In the genomic region with DNA sequence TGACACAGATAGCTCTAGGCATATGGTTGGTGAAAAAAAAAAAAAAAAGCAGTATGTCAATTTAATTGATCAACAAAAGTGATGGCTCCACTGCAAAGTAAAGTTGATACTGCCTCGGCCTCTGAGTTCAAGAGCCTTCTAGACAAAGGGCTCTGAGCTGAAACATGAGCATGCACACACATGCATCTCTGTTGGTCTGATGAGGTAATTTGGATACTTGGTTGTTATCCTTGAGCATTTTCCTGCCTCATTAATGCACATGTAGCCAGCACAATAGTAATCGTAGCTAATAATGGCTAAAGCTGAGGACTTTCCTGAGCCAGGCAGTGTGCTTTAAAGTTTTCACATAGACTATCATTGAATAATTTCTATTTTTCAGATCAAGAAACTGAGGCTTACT, we compare ENCODE assay signal across 18 cellular contexts. TPM values are rescaled to one million over a fixed set of nuclear protein-coding genes. Genes with fewer than 3 reads are reported as not detected.
DNase-seq lines count a peak whose midpoint lies in the region; FAIRE-seq and TF ChIP-seq lines count a peak whose summit lies in the region.
"Had no signal": no experiment of that assay in that cellular context is flagged by ENCODE, and none has a peak within 500 bp of the region (broad histone marks: within the 10 kb centered on the region; RNA-seq: fewer than 3 reads in every experiment).

No MANE protein-coding gene starts in this region.

- no peaks in the 10 kb centered on the region for H3K9me1 ChIP-seq in keratinocyte (ENCODE audit: control insufficient read depth, extremely low read depth, insufficient read depth, low read length)

- H3K4me3 ChIP-seq in keratinocyte (ENCODE audit: control insufficient read depth in 2 of 3, extremely low read depth in 1 of 3, insufficient read depth in 2 of 3, low read depth in 1 of 3, low read length in 3 of 3) = no peak overlapping the region
- H3K4me3 ChIP-seq: GM23338 had no signal

- FAIRE-seq in GM12892 (lab: Jason Lieb, UNC) (peak; percentile 54), keratinocyte (lab: Jason Lieb, UNC) (peak; percentile 43)
- FAIRE-seq: A204.1, G401.6, GM12891 had no signal

- H3K9ac ChIP-seq in keratinocyte (ENCODE audit: control insufficient read depth, extremely low read depth, insufficient read depth, low read length) = no peak overlapping the region

- H3K4me2 ChIP-seq in keratinocyte (ENCODE audit: control insufficient read depth, extremely low read depth, insufficient read depth, low read depth, low read length) = no peak overlapping the region
- H3K4me2 ChIP-seq: GM23338 had no signal

- no peaks in the 10 kb centered on the region for H3K27me3 ChIP-seq in keratinocyte (ENCODE audit: control insufficient read depth, extremely low read depth, insufficient read depth, low read length)

- H3K4me1 Mint-ChIP-seq in type B pancreatic cell (ENCODE audit: unreplicated experiment) = peaks cover 24% of the 10 kb centered on the region

- no peak for TF ChIP-seq POLR2A in GM12892 (IDR thresholded peaks at IDR 0.05; ENCODE audit: low read depth, low read length)

- no peak overlapping the region for H3K4me3 Mint-ChIP-seq in type B pancreatic cell
- H3K4me3 Mint-ChIP-seq: B cell; CD4-positive, alpha-beta T cell; GM23338 had no signal

- no peaks in the 10 kb centered on the region for H3K9me3 Mint-ChIP-seq in type B pancreatic cell
- H3K9me3 Mint-ChIP-seq: CD4-positive, alpha-beta T cell; GM23338 had no signal

- H4K20me1 ChIP-seq in keratinocyte (ENCODE audit: control insufficient read depth, extremely low read depth, insufficient read depth, low read length) = no peaks in the 10 kb centered on the region

- no peaks in the 10 kb centered on the region for H3K79me2 ChIP-seq in keratinocyte (ENCODE audit: control insufficient read depth, insufficient read depth, low read length)

- dilution Hi-C loops in keratinocyte (cut with MboI; ENCODE audit: extremely low pct_ligation_motif_present, low sequenced_read_pairs) = no loop called here

- no peaks in the 10 kb centered on the region for H3K27me3 Mint-ChIP-seq in type B pancreatic cell
- H3K27me3 Mint-ChIP-seq: CD4-positive, alpha-beta T cell had no signal

- H3K9me3 ChIP-seq in keratinocyte (ENCODE audit: control insufficient read depth, low read depth, low read length) = no peaks in the 10 kb centered on the region

- H2AFZ ChIP-seq in keratinocyte (ENCODE audit: control insufficient read depth, low read length) = peak overlapping the region; percentile 16
- H2AFZ ChIP-seq: GM23338 had no signal

- H3K36me3 ChIP-seq in keratinocyte (ENCODE audit: control insufficient read depth in 2 of 2, extremely low read depth in 1 of 2, insufficient read depth in 2 of 2, low read length in 2 of 2) = no peaks in the 10 kb centered on the region

- H3K4me1 ChIP-seq in keratinocyte (ENCODE audit: control insufficient read depth, extremely low read depth, insufficient read depth, low read length) = peaks cover 9% of the 10 kb centered on the region

- TF ChIP-seq CTCF in keratinocyte (optimal IDR thresholded peaks at IDR 0.05 in 1 of 3, IDR thresholded peaks at IDR 0.05 in 1 of 3, conservative IDR thresholded peaks at IDR 0.05 in 1 of 3; ENCODE audit: extremely low read depth in 1 of 3, insufficient read depth in 2 of 3, low read length in 3 of 3) = no peak
- TF ChIP-seq CTCF in type B pancreatic cell (conservative IDR thresholded peaks at IDR 0.05) = no peak

- H3K36me3 Mint-ChIP-seq in type B pancreatic cell = no peaks in the 10 kb centered on the region

- H3K27ac Mint-ChIP-seq in type B pancreatic cell = peak overlapping the region; percentile 24
- H3K27ac Mint-ChIP-seq: B cell; CD4-positive, alpha-beta T cell; GM23338 had no signal

- DNase-seq in GM12892 (ENCODE audit: insufficient read length) (no peak), NCI-H2171 treated with DMSO at 0.1 percent for 48 hours (lab: John Stamatoyannopoulos, UW) (peak; percentile 51), keratinocyte (ENCODE audit: low read depth, low spot score) (no peak), type B pancreatic cell (ENCODE audit: extremely low spot score, unreplicated experiment) (no peak), DMS79 treated with DMSO at 0.1 percent for 48 hours (lab: John Stamatoyannopoulos, UW) (no peak), kidney glomerular epithelial cell (lab: John Stamatoyannopoulos, UW) (no peak), NCI-H1092 treated with DMSO at 0.1 percent for 48 hours (lab: John Stamatoyannopoulos, UW) (no peak)
- DNase-seq: C1 segment of cervical spinal cord; CD4-positive, alpha-beta T cell; DMS79; EL; H7 had no signal

- no peak overlapping the region for H3K27ac ChIP-seq in keratinocyte (ENCODE audit: control insufficient read depth, insufficient read depth, low read length)
- H3K27ac ChIP-seq: HL-60 had no signal

RNA-seq across cellular contexts. Expression of a gene that starts 21.3 kb away (rescaled TPM):
- polyA plus RNA-seq in GM12892 (2012; ENCODE audit: missing spikeins) = 20.5 TPM
- 22.7 to 33.9 TPM (median 25.0 TPM) in 3 replicates for polyA plus RNA-seq in keratinocyte
- 70.9 TPM for polyA plus RNA-seq in keratinocyte (2011; ENCODE audit: low read depth)
- 30.4 and 56.8 TPM in 2 replicates for polyA plus RNA-seq in keratinocyte (2011; cell fraction: cytosol; rRNA removed)
- 15.8 and 20.8 TPM in 2 replicates for polyA plus RNA-seq in keratinocyte (2011; cell fraction: nucleus; rRNA removed)
- 25.3 and 28.0 TPM in 2 replicates for polyA plus RNA-seq in keratinocyte (2012; ENCODE audit: low replicate concordance)
- polyA minus RNA-seq in keratinocyte = 8.2 to 20.1 TPM (median 13.1 TPM) in 3 replicates
- polyA minus RNA-seq in keratinocyte (2011; cell fraction: cytosol; rRNA and poly(A)+ RNA removed) = 26.5 TPM
- polyA minus RNA-seq in keratinocyte (2011; cell fraction: nucleus; rRNA and poly(A)+ RNA removed) = 7.3 and 15.4 TPM in 2 replicates
- 26.7 and 31.3 TPM in 2 replicates for total RNA-seq in type B pancreatic cell (ENCODE audit: low replicate concordance)
